In the genomic region with DNA sequence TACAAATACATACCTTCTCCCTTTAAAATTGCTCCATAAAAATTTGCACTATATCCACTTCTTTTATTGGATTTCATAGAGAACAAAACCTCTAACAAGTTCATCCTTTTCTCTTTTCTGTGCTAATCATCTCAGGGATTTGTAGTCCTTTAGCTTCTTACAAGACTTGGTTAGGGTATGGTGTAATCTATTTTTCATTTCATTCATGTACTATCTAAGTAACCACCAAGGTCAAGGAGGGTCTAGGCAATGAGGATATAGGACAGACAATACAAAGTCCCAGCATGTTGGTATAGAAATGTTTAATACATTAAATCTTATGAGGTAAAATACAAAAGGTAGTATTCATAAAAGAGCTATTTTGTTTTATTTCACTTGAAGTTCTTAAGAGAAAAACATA, we compare ENCODE assay signal across 1 cellular context.
TF ChIP-seq lines count a peak whose summit lies in the region.

No MANE protein-coding gene starts in this region.

TF ChIP-seq in A549, 52 proteins besides CTCF, POLR2A, EP300 and RAD21:
- TF ChIP-seq, protein P1, sequence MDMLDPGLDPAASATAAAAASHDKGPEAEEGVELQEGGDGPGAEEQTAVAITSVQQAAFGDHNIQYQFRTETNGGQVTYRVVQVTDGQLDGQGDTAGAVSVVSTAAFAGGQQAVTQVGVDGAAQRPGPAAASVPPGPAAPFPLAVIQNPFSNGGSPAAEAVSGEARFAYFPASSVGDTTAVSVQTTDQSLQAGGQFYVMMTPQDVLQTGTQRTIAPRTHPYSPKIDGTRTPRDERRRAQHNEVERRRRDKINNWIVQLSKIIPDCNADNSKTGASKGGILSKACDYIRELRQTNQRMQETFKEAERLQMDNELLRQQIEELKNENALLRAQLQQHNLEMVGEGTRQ (IDR thresholded peaks at IDR 0.05) = no peak
- TF ChIP-seq EHMT2 (IDR thresholded peaks at IDR 0.05; ENCODE audit: low read depth) (no peak), GATA3 (IDR thresholded peaks at IDR 0.05; ENCODE audit: borderline replicate concordance) (no peak), JUN (IDR thresholded peaks at IDR 0.05) (no peak), NFE2L2 (conservative IDR thresholded peaks at IDR 0.05; ENCODE audit: low read length) (no peak), NPAS2 (CRISPR knock-in tag; IDR thresholded peaks at IDR 0.05; ENCODE audit: borderline replicate concordance) (no peak), RARB (CRISPR knock-in tag; IDR thresholded peaks at IDR 0.05) (no peak), RNF2 (IDR thresholded peaks at IDR 0.05; ENCODE audit: borderline replicate concordance, low read depth) (no peak), SREBF2 (IDR thresholded peaks at IDR 0.05) (no peak), JUNB (IDR thresholded peaks at IDR 0.05) (no peak), KDM1A (IDR thresholded peaks at IDR 0.05; ENCODE audit: low read depth) (no peak), ZNF302 (CRISPR knock-in tag; IDR thresholded peaks at IDR 0.05) (no peak), HEYL (CRISPR knock-in tag; IDR thresholded peaks at IDR 0.05) (no peak), EHF (CRISPR knock-in tag; IDR thresholded peaks at IDR 0.05) (no peak), POLR2AphosphoS2 (conservative IDR thresholded peaks at IDR 0.05; ENCODE audit: low read length) (no peak)
- TF ChIP-seq, protein P2, sequence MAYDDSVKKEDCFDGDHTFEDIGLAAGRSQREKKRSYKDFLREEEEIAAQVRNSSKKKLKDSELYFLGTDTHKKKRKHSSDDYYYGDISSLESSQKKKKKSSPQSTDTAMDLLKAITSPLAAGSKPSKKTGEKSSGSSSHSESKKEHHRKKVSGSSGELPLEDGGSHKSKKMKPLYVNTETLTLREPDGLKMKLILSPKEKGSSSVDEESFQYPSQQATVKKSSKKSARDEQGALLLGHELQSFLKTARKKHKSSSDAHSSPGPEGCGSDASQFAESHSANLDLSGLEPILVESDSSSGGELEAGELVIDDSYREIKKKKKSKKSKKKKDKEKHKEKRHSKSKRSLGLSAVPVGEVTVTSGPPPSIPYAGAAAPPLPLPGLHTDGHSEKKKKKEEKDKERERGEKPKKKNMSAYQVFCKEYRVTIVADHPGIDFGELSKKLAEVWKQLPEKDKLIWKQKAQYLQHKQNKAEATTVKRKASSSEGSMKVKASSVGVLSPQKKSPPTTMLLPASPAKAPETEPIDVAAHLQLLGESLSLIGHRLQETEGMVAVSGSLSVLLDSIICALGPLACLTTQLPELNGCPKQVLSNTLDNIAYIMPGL (CRISPR knock-in tag; IDR thresholded peaks at IDR 0.05; ENCODE audit: borderline replicate concordance) = no peak
- TF ChIP-seq, protein P3, sequence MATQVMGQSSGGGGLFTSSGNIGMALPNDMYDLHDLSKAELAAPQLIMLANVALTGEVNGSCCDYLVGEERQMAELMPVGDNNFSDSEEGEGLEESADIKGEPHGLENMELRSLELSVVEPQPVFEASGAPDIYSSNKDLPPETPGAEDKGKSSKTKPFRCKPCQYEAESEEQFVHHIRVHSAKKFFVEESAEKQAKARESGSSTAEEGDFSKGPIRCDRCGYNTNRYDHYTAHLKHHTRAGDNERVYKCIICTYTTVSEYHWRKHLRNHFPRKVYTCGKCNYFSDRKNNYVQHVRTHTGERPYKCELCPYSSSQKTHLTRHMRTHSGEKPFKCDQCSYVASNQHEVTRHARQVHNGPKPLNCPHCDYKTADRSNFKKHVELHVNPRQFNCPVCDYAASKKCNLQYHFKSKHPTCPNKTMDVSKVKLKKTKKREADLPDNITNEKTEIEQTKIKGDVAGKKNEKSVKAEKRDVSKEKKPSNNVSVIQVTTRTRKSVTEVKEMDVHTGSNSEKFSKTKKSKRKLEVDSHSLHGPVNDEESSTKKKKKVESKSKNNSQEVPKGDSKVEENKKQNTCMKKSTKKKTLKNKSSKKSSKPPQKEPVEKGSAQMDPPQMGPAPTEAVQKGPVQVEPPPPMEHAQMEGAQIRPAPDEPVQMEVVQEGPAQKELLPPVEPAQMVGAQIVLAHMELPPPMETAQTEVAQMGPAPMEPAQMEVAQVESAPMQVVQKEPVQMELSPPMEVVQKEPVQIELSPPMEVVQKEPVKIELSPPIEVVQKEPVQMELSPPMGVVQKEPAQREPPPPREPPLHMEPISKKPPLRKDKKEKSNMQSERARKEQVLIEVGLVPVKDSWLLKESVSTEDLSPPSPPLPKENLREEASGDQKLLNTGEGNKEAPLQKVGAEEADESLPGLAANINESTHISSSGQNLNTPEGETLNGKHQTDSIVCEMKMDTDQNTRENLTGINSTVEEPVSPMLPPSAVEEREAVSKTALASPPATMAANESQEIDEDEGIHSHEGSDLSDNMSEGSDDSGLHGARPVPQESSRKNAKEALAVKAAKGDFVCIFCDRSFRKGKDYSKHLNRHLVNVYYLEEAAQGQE (IDR thresholded peaks at IDR 0.05) = no peak
- TF ChIP-seq, protein P4, sequence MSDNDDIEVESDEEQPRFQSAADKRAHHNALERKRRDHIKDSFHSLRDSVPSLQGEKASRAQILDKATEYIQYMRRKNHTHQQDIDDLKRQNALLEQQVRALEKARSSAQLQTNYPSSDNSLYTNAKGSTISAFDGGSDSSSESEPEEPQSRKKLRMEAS (IDR thresholded peaks at IDR 0.05) = no peak
